18 cellular contexts compared by ENCODE assay signal in genomic region chr12:124302807-124303578, GRCh38. TPM values are rescaled to one million over a fixed set of nuclear protein-coding genes. Genes with fewer than 3 reads are reported as not detected.
"Had no signal": no experiment of that assay in that cellular context is flagged by ENCODE, and none has a peak within 500 bp of the region (broad histone marks: within the 10 kb centered on the region; RNA-seq: fewer than 3 reads in every experiment).

No MANE protein-coding gene starts in this region.

- H3K27me3 ChIP-seq: foreskin keratinocyte, right lobe of liver, testis had no signal

- H3K36me3 ChIP-seq: right lobe of liver, upper lobe of right lung had no signal

- H3K9me3 Mint-ChIP-seq: activated B cell treated with CpG ODN at 0.5 μM for 24 hours; activated CD4-positive, alpha-beta T cell treated with anti-CD3 and anti-CD28 coated beads, Interleukin-2, amount 10 ng/mL, durations not matched to agents 24 days and 14 days; activated naive CD8-positive, alpha-beta T cell treated with anti-CD3 and anti-CD28 coated beads for 36 hours; dendritic cell treated with granulocyte-macrophage colony-stimulating factor and Interleukin-4, amounts not matched to agents 40 ng/mL and 50 ng/mL, for 4 days; T-helper 1 cell treated with Interleukin-12 subunit alpha and Interleukin-12 subunit beta and Interleukin-4 antibody, amounts not matched to agents 30 μg/mL and 1 μg/mL, for 36 hours had no signal

- H3K36me3 Mint-ChIP-seq: activated naive CD8-positive, alpha-beta T cell treated with anti-CD3 and anti-CD28 coated beads for 36 hours; memory B cell had no signal

- ATAC-seq: activated CD8-positive, alpha-beta T cell treated with anti-CD3 and anti-CD28 coated beads, Interleukin-2, amount 10 ng/mL, durations not matched to agents 7 days and 5 days; foreskin keratinocyte; right lobe of liver had no signal

- H3K4me1 Mint-ChIP-seq: activated B cell treated with CpG ODN at 0.5 μM for 24 hours; activated CD4-positive, alpha-beta T cell treated with anti-CD3 and anti-CD28 coated beads, Interleukin-2, amount 10 ng/mL, durations not matched to agents 24 days and 14 days; activated naive CD8-positive, alpha-beta T cell treated with anti-CD3 and anti-CD28 coated beads for 36 hours; brain had no signal

- DNase-seq: activated B cell treated with CpG ODN at 0.5 μM for 24 hours; activated CD4-positive, alpha-beta T cell treated with anti-CD3 and anti-CD28 coated beads, Interleukin-2, amount 10 ng/mL, durations not matched to agents 24 days and 14 days; activated CD8-positive, alpha-beta memory T cell treated with anti-CD3 and anti-CD28 coated beads, Interleukin-2, amount 50 U/mL, for 4 hours; activated CD8-positive, alpha-beta T cell treated with anti-CD3 and anti-CD28 coated beads, Interleukin-2, amount 10 ng/mL, durations not matched to agents 7 days and 5 days; activated effector memory CD4-positive, alpha-beta T cell treated with anti-CD3 and anti-CD28 coated beads, Interleukin-2, amount 50 U/mL, for 16 hours; activated naive CD8-positive, alpha-beta T cell treated with anti-CD3 and anti-CD28 coated beads for 36 hours; activated T-cell treated with anti-CD3 and anti-CD28 coated beads, Interleukin-2, amount 50 U/mL, for 48 hours; effector memory CD4-positive, alpha-beta T cell; foreskin keratinocyte; stimulated activated CD4-positive, alpha-beta T cell treated with anti-CD3 and anti-CD28 coated beads, Interleukin-2, amount 100 ng/mL, for 24 hours; stomach; testis; upper lobe of right lung had no signal

- H3K27me3 Mint-ChIP-seq: brain had no signal

- H3K4me1 ChIP-seq: foreskin keratinocyte, right lobe of liver, testis, upper lobe of right lung had no signal

- H3K27ac Mint-ChIP-seq: activated B cell treated with CpG ODN at 0.5 μM for 24 hours; activated CD4-positive, alpha-beta T cell treated with anti-CD3 and anti-CD28 coated beads, Interleukin-2, amount 10 ng/mL, durations not matched to agents 24 days and 14 days; activated CD8-positive, alpha-beta T cell treated with anti-CD3 and anti-CD28 coated beads, Interleukin-2, amount 10 ng/mL, durations not matched to agents 7 days and 5 days; activated naive CD8-positive, alpha-beta T cell treated with anti-CD3 and anti-CD28 coated beads for 36 hours; dendritic cell treated with granulocyte-macrophage colony-stimulating factor and Interleukin-4, amounts not matched to agents 40 ng/mL and 50 ng/mL, for 4 days; memory B cell; T-helper 1 cell treated with Interleukin-12 subunit alpha and Interleukin-12 subunit beta and Interleukin-4 antibody, amounts not matched to agents 30 μg/mL and 1 μg/mL, for 36 hours had no signal

- H3K27ac ChIP-seq: foreskin keratinocyte, right lobe of liver, testis, upper lobe of right lung had no signal

- H3K4me3 ChIP-seq: right lobe of liver, testis, upper lobe of right lung had no signal

- H3K9me3 ChIP-seq: right lobe of liver, stomach, testis, upper lobe of right lung had no signal

- H3K4me3 Mint-ChIP-seq: activated B cell treated with CpG ODN at 0.5 μM for 24 hours; activated CD4-positive, alpha-beta T cell treated with anti-CD3 and anti-CD28 coated beads, Interleukin-2, amount 10 ng/mL, durations not matched to agents 24 days and 14 days; activated CD8-positive, alpha-beta T cell treated with anti-CD3 and anti-CD28 coated beads, Interleukin-2, amount 10 ng/mL, durations not matched to agents 7 days and 5 days; activated naive CD8-positive, alpha-beta T cell treated with anti-CD3 and anti-CD28 coated beads for 36 hours; brain; dendritic cell treated with granulocyte-macrophage colony-stimulating factor and Interleukin-4, amounts not matched to agents 40 ng/mL and 50 ng/mL, for 4 days; memory B cell; T-helper 1 cell treated with Interleukin-12 subunit alpha and Interleukin-12 subunit beta and Interleukin-4 antibody, amounts not matched to agents 30 μg/mL and 1 μg/mL, for 36 hours had no signal

RNA-seq across cellular contexts. Expression of gene RFLNA, which starts 8.1 kb away (rescaled TPM):
- total RNA-seq: activated B cell treated with CpG ODN at 0.5 μM for 24 hours; activated CD4-positive, alpha-beta T cell treated with anti-CD3 and anti-CD28 coated beads, Interleukin-2, amount 10 ng/mL, durations not matched to agents 24 days and 14 days; activated CD8-positive, alpha-beta T cell treated with anti-CD3 and anti-CD28 coated beads, Interleukin-2, amount 10 ng/mL, durations not matched to agents 7 days and 5 days; activated naive CD8-positive, alpha-beta T cell treated with anti-CD3 and anti-CD28 coated beads for 36 hours had no signal
